ENCODE assay signal across 28 cellular contexts in genomic region chr2:3611136-3611535, GRCh38. TPM values are rescaled to one million over a fixed set of nuclear protein-coding genes. Genes with fewer than 3 reads are reported as not detected.
DNase-seq lines count a peak whose midpoint lies in the region; ATAC-seq and TF ChIP-seq lines count a peak whose summit lies in the region.
"Had no signal": no experiment of that assay in that cellular context is flagged by ENCODE, and none has a peak within 500 bp of the region (broad histone marks: within the 10 kb centered on the region; RNA-seq: fewer than 3 reads in every experiment).

No MANE protein-coding gene starts in this region.

- H3K4me3 ChIP-seq in right cardiac atrium (ENCODE audit: low read length) (no peak overlapping the region), heart left ventricle (no peak overlapping the region), coronary artery (no peak overlapping the region), mucosa of descending colon (no peak overlapping the region), upper lobe of right lung (no peak overlapping the region), esophagus squamous epithelium (no peak overlapping the region)
- H3K4me3 ChIP-seq: BLaER1, esophagus muscularis mucosa, gastrocnemius medialis, pancreas, uterus had no signal

- 61% methylated on average over 17 of the region's 17 CpGs for WGBS in right cardiac atrium
- WGBS in heart left ventricle, 4 donors: 56 to 77% (median 66%) methylated on average over 17 of the region's 17 CpGs
- 74 to 79% methylated on average over 12 to 17 of the region's 17 CpGs for WGBS in esophagus squamous epithelium, 2 donors

- ATAC-seq in right cardiac atrium: peak in 1 of 2 donors; percentile 67
- no peak for ATAC-seq in heart left ventricle
- no peak for ATAC-seq in mucosa of descending colon
- no peak for ATAC-seq in upper lobe of right lung
- ATAC-seq in GM21825 (IDR thresholded peaks at IDR 0.05; ENCODE audit: unreplicated experiment): no peak
- no peak for ATAC-seq in HG02852 (IDR thresholded peaks at IDR 0.05; ENCODE audit: unreplicated experiment)
- ATAC-seq: effector memory CD8-positive, alpha-beta T cell; gastrocnemius medialis; pancreas had no signal

- DNase-seq in right cardiac atrium (peak in 2 of 3 donors; percentile 38 to 48), heart left ventricle (no peak), coronary artery (ENCODE audit: low spot score) (peak; percentile 33), mucosa of descending colon (peak in 2 of 3 donors; percentile 1 to 22), upper lobe of right lung (peak; percentile 43), esophagus squamous epithelium (lab: John Stamatoyannopoulos, UW) (no peak)
- DNase-seq: ACHN; activated CD4-positive, alpha-beta memory T cell treated with anti-CD3 and anti-CD28 coated beads for 36 hours; activated CD4-positive, CD25-positive, alpha-beta regulatory T cell; activated naive CD4-positive, alpha-beta T cell treated with anti-CD3 and anti-CD28 coated beads for 36 hours; activated T-cell treated with anti-CD3 and anti-CD28 coated beads, Interleukin-2, amount 50 U/mL, for 24 hours; Calu3; effector memory CD8-positive, alpha-beta T cell; gastrocnemius medialis; H9; kidney glomerular epithelial cell; NCI-H2107; NCI-H526; pancreas; T1000; uterus had no signal

- intact Hi-C loops in right cardiac atrium (cut with DNase I) (no loop called here), heart left ventricle (cut with DNase I) (no loop called here), mucosa of descending colon (cut with DNase I, micrococcal nuclease) (no loop called here), upper lobe of right lung (cut with DNase I) (no loop called here), esophagus squamous epithelium (cut with DNase I) (no loop called here)

- H3K36me3 ChIP-seq in heart left ventricle (no peaks in the 10 kb centered on the region), mucosa of descending colon (ENCODE audit: low read depth) (no peaks in the 10 kb centered on the region), upper lobe of right lung (no peaks in the 10 kb centered on the region), esophagus squamous epithelium (no peaks in the 10 kb centered on the region)
- H3K36me3 ChIP-seq: BLaER1, esophagus muscularis mucosa, gastrocnemius medialis, pancreas, uterus had no signal

- H3K4me1 ChIP-seq in right cardiac atrium (ENCODE audit: control insufficient read depth, insufficient read depth, low read length): no peaks in the 10 kb centered on the region
- no peaks in the 10 kb centered on the region for H3K4me1 ChIP-seq in heart left ventricle
- H3K4me1 ChIP-seq in mucosa of descending colon (ENCODE audit: low read depth): no peaks in the 10 kb centered on the region
- no peaks in the 10 kb centered on the region for H3K4me1 ChIP-seq in upper lobe of right lung
- H3K4me1 ChIP-seq in esophagus squamous epithelium: no peaks in the 10 kb centered on the region
- H3K4me1 ChIP-seq: gastrocnemius medialis, pancreas, uterus had no signal

- TF ChIP-seq CTCF in heart left ventricle (IDR thresholded peaks at IDR 0.05) (no peak), coronary artery (IDR thresholded peaks at IDR 0.05) (no peak), mucosa of descending colon (IDR thresholded peaks at IDR 0.05) (no peak), upper lobe of right lung (IDR thresholded peaks at IDR 0.05) (no peak), esophagus squamous epithelium (IDR thresholded peaks at IDR 0.05) (no peak)

- H3K27ac ChIP-seq in right cardiac atrium (ENCODE audit: low read length) (no peak overlapping the region), heart left ventricle (no peak overlapping the region), coronary artery (no peak overlapping the region), upper lobe of right lung (no peak overlapping the region), esophagus squamous epithelium (no peak overlapping the region)
- H3K27ac ChIP-seq: BLaER1, esophagus muscularis mucosa, gastrocnemius medialis, pancreas, uterus had no signal

- H3K27me3 ChIP-seq in right cardiac atrium (ENCODE audit: control insufficient read depth, insufficient read depth) (no peaks in the 10 kb centered on the region), heart left ventricle (no peaks in the 10 kb centered on the region), upper lobe of right lung (no peaks in the 10 kb centered on the region), esophagus squamous epithelium (no peaks in the 10 kb centered on the region)
- H3K27me3 ChIP-seq: BLaER1, esophagus muscularis mucosa, pancreas, uterus had no signal

- H3K9me3 ChIP-seq in right cardiac atrium (ENCODE audit: control insufficient read depth, low read length) (no peaks in the 10 kb centered on the region), heart left ventricle (peaks cover 0 to 15% (median 2%) of the 10 kb centered on the region in 12 donors), mucosa of descending colon (no peaks in the 10 kb centered on the region), upper lobe of right lung (no peaks in the 10 kb centered on the region), esophagus squamous epithelium (no peaks in the 10 kb centered on the region)
- H3K9me3 ChIP-seq: gastrocnemius medialis, pancreas, uterus had no signal

- TF ChIP-seq POLR2A in heart left ventricle (IDR thresholded peaks at IDR 0.05) (no peak), esophagus squamous epithelium (IDR thresholded peaks at IDR 0.05) (no peak)

RNA-seq across cellular contexts. Expression of gene COLEC11, which starts 16.2 kb away (rescaled TPM):
- total RNA-seq in right cardiac atrium (10 to 100 TPM; 12.5 to 67.8 (median 36.3) TPM), heart left ventricle (1 to 10 TPM; 2.3 to 9.9 (median 2.9) TPM), mucosa of descending colon (1 to 10 TPM in 2 of 3 donors, under 1 TPM in 1; 0.35 to 2.2 (median 1.6) TPM), upper lobe of right lung (1.5 TPM), esophagus squamous epithelium (1 to 10 TPM in 2 of 4 donors, under 1 TPM in 1, not detected in 1; 0.56 to 2.3 (median 1.0) TPM)
- polyA plus RNA-seq in right cardiac atrium (70.6 TPM), heart left ventricle (10 to 100 TPM in 1 of 2 donors, 1 to 10 TPM in 1; 8.8 to 12.5 TPM)
- total RNA-seq: Calu3 had no signal

RNA-seq across cellular contexts. Expression of gene RPS7, which starts 36.1 kb away (rescaled TPM):
- 100 to 1,000 TPM; 741 to 785 (median 759) TPM for total RNA-seq in right cardiac atrium
- polyA plus RNA-seq in right cardiac atrium: 1,436 TPM
- 1,000 to 10,000 TPM in 1 of 9 donors, 100 to 1,000 TPM in 8; 407 to 1,112 (median 628) TPM for total RNA-seq in heart left ventricle
- polyA plus RNA-seq in heart left ventricle: 1,000 to 10,000 TPM; 1,474 to 1,813 TPM
- 1,000 to 10,000 TPM in 1 of 3 donors, 100 to 1,000 TPM in 2; 871 to 1,011 (median 925) TPM for total RNA-seq in mucosa of descending colon
- total RNA-seq in upper lobe of right lung: 807 TPM
- 1,000 to 10,000 TPM; 1,342 to 4,027 (median 3,705) TPM for total RNA-seq in esophagus squamous epithelium

RNA-seq across cellular contexts. Expression of gene ALLC, which starts 46.9 kb away (rescaled TPM):
- total RNA-seq in right cardiac atrium (under 1 TPM in 3 of 4 donors, not detected in 1; 0.23 to 0.57 (median 0.25) TPM), heart left ventricle (not detected), mucosa of descending colon (not detected), upper lobe of right lung (not detected), esophagus squamous epithelium (not detected)
- polyA plus RNA-seq in right cardiac atrium (0.38 TPM), heart left ventricle (not detected)
- total RNA-seq: activated CD4-positive, alpha-beta memory T cell treated with anti-CD3 and anti-CD28 coated beads for 36 hours; activated naive CD4-positive, alpha-beta T cell treated with anti-CD3 and anti-CD28 coated beads for 36 hours; aorta; Calu3; esophagus muscularis mucosa; gastrocnemius medialis; H9; M059J; pancreas; temporal lobe; uterus had no signal

RNA-seq across cellular contexts. Expression of gene RNASEH1, which starts 53.0 kb away (rescaled TPM):
- total RNA-seq in right cardiac atrium (10 to 100 TPM; 19.6 to 21.2 (median 20.0) TPM), heart left ventricle (10 to 100 TPM; 18.3 to 23.6 (median 20.0) TPM), mucosa of descending colon (10 to 100 TPM; 14.4 to 24.2 (median 19.5) TPM), upper lobe of right lung (18.6 TPM), esophagus squamous epithelium (10 to 100 TPM; 12.1 to 21.2 (median 19.0) TPM)
- polyA plus RNA-seq in right cardiac atrium (17.3 TPM), heart left ventricle (10 to 100 TPM; 12.8 to 31.4 TPM)

Comparison
In these comparisons a context has a peak if more than half of its experiments do, and no peak if none do; other contexts are left out.
1. DNase-seq: peak in right cardiac atrium (2 of 3), coronary artery (single experiment), mucosa of descending colon (2 of 3) and upper lobe of right lung (single experiment); none in heart left ventricle (0 of 5) and esophagus squamous epithelium (single experiment).